In genomic region chr9:110256392-110257096, GRCh38 we compare ENCODE assay signal across 8 cellular contexts.
A peak's percentile ranks its signal among the peaks of the same experiment; 100 is the strongest.
DNase-seq lines count a peak whose midpoint lies in the region; ATAC-seq lines count a peak whose summit lies in the region.

TSS of gene TXN (minus strand) at chr9:110256507. CDS start at chr9:110256435, 72 bp downstream.

- peak; percentile 94 for DNase-seq in AG08396 (ENCODE audit: low spot score)
- DNase-seq in NCI-H226: peak; percentile 81
- DNase-seq in activated CD4-positive, CD25-positive, alpha-beta regulatory T cell (lab: John Stamatoyannopoulos, UW): peak; percentile 67 to 91 (median 85)
- DNase-seq in caudate nucleus (lab: John Stamatoyannopoulos, UW): peak in 60 of 61 donors; percentile 12 to 95 (median 77)
- DNase-seq in islet precursor cell: peak; percentile 89
- DNase-seq in stimulated activated CD4-positive, alpha-beta T cell treated with anti-CD3 and anti-CD28 coated beads, Interleukin-12 subunit alpha, Interleukin-12 subunit beta, amount 100 ng/mL, for 4 hours: peak; percentile 91

- H3K27ac ChIP-seq in caudate nucleus (ENCODE audit: low read depth, low read length): peak within 1 kb of the TSS; percentile 86

- ATAC-seq in GM18909 (IDR thresholded peaks at IDR 0.05; ENCODE audit: poor library complexity, unreplicated experiment): peak; percentile 77
- peak; percentile 68 for ATAC-seq in HG03159 (IDR thresholded peaks at IDR 0.05; ENCODE audit: unreplicated experiment)

Comparison
In these comparisons a context has a peak if more than half of its experiments do, and no peak if none do; other contexts are left out.
1. Peak in every context shown above with its lines: DNase-seq, ATAC-seq and H3K27ac ChIP-seq.